8 cellular contexts compared by ENCODE assay signal in the genomic region with DNA sequence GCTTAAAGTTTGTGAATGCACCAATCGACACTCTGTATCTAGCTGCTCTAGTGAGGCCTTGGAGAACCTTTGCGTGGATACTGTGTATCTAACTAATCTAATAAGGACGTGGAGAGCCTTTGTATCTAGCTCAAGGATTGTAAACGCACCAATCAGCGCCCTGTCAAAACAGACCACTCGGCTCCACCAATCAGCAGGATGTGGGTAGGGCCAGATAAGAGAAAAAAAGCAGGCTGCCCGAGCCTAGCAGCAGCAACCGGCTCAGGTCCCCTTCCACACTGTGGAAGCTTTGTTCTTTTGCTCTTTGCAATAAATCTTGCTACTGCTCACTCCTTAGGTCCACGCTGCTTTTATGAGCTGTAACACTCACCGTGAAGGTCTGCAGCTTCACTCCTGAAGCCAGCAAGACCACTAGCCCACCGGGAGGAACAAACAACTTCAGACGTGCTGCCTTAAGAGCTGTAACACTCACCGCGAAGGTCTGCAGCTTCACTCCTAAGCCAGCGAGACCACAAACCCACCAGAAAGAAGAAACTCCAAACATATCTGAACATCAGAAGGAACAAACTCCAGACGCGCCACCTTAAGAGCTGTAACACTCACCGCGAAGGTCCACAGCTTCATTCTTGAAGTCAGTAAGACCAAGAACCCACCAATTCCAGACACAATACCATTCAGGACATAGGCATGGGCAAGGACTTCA. TPM values are rescaled to one million over a fixed set of nuclear protein-coding genes. Genes with fewer than 3 reads are reported as not detected.
DNase-seq lines count a peak whose midpoint lies in the region; ATAC-seq, FAIRE-seq and TF ChIP-seq lines count a peak whose summit lies in the region.
"Not testable (repeated sequence)": the region's sequence is repeated elsewhere in the genome, so short reads cannot be mapped to it uniquely, and the experiment has no call there.

No MANE protein-coding gene starts in this region.

- H2AFZ ChIP-seq in DND-41 (ENCODE audit: low read depth, low read length) = not testable (repeated sequence)
- 0 out of 2 replicates have a peak overlapping the region, but pooled peaks have one; percentile 32 for H2AFZ ChIP-seq in K562 (ENCODE audit: low read depth, low read length)

- H3K27ac ChIP-seq in DND-41 (ENCODE audit: low read length) = peak overlapping the region; percentile 26; the same call in 1 of the 2 replicates
- not testable (repeated sequence) for H3K27ac ChIP-seq in K562 (ENCODE audit: extremely low read depth, low read depth, low read length); naive thymus-derived CD4-positive, alpha-beta T cell (ENCODE audit: low read depth, low read length); testis

- TF ChIP-seq CTCF in DND-41 (IDR thresholded peaks at IDR 0.05; ENCODE audit: borderline replicate concordance, extremely low read depth, low read length, poor library complexity, severe bottlenecking); activated CD8-positive, alpha-beta T cell treated with anti-CD3 and anti-CD28 coated beads for 36 hours (IDR thresholded peaks at IDR 0.05); K562 (IDR thresholded peaks at IDR 0.05 in 2 of 3, conservative IDR thresholded peaks at IDR 0.05 in 1 of 3; ENCODE audit: insufficient read depth in 2 of 3, low read depth in 1 of 3, low read length in 3 of 3); nephron progenitor cell (IDR thresholded peaks at IDR 0.05); testis (IDR thresholded peaks at IDR 0.05): not testable (repeated sequence)

- H3K36me3 Mint-ChIP-seq in activated CD8-positive, alpha-beta T cell treated with anti-CD3 and anti-CD28 coated beads for 36 hours (ENCODE audit: low read depth); nephron progenitor cell (ENCODE audit: low read depth): not testable (repeated sequence)
- peaks cover 14 to 20% of the 10 kb centered on the region in 2 donors for H3K36me3 Mint-ChIP-seq in activated T-cell treated with anti-CD3 and anti-CD28 coated beads, Interleukin-2, amount 50 U/mL, for 72 hours (ENCODE audit: insufficient read depth in 2 of 2)
- peaks cover 11% of the 10 kb centered on the region for H3K36me3 Mint-ChIP-seq in activated naive CD8-positive, alpha-beta T cell
- peaks cover 0 to 29% (median 7%) of the 10 kb centered on the region in 5 donors for H3K36me3 Mint-ChIP-seq in naive thymus-derived CD4-positive, alpha-beta T cell

- intact Hi-C loops in activated CD8-positive, alpha-beta T cell treated with anti-CD3 and anti-CD28 coated beads for 36 hours (cut with micrococcal nuclease); K562 (cut with micrococcal nuclease); naive thymus-derived CD4-positive, alpha-beta T cell (cut with micrococcal nuclease); testis (cut with DNase I; ENCODE audit: low total_unique reads): not testable (repeated sequence)

- peaks cover 16% of the 10 kb centered on the region for H3K9me3 Mint-ChIP-seq in activated CD8-positive, alpha-beta T cell treated with anti-CD3 and anti-CD28 coated beads for 36 hours
- peaks cover 6 to 15% of the 10 kb centered on the region in 2 donors for H3K9me3 Mint-ChIP-seq in activated T-cell treated with anti-CD3 and anti-CD28 coated beads, Interleukin-2, amount 50 U/mL, for 72 hours
- H3K9me3 Mint-ChIP-seq in activated naive CD8-positive, alpha-beta T cell (ENCODE audit: low read depth) = not testable (repeated sequence)
- peaks cover 0 to 40% (median 7%) of the 10 kb centered on the region in 11 donors for H3K9me3 Mint-ChIP-seq in naive thymus-derived CD4-positive, alpha-beta T cell
- H3K9me3 Mint-ChIP-seq in nephron progenitor cell = peaks cover 87% of the 10 kb centered on the region

- H3K79me2 ChIP-seq in DND-41 (ENCODE audit: insufficient read depth, low read length); K562 (ENCODE audit: control insufficient read depth, insufficient read depth, low read length): not testable (repeated sequence)

- not testable (repeated sequence) for H3K27me3 Mint-ChIP-seq in activated CD8-positive, alpha-beta T cell treated with anti-CD3 and anti-CD28 coated beads for 36 hours; activated T-cell treated with anti-CD3 and anti-CD28 coated beads, Interleukin-2, amount 50 U/mL, for 72 hours (ENCODE audit: low read depth); activated naive CD8-positive, alpha-beta T cell; nephron progenitor cell (ENCODE audit: low read depth, poor library complexity)
- H3K27me3 Mint-ChIP-seq in naive thymus-derived CD4-positive, alpha-beta T cell = peaks cover 0 to 12% (median 0%) of the 10 kb centered on the region in 5 donors

- CTCF ChIA-PET in activated CD8-positive, alpha-beta T cell treated with anti-CD3 and anti-CD28 coated beads for 36 hours (lab: Charles Lee) = interaction anchor here (1.0 to 1.1 kb wide), 2 partner anchors 35 to 54 kb away, joined by 3 to 4 read pairs; no protein-coding TSS in a partner anchor
- CTCF ChIA-PET in K562 (lab: Yijun Ruan, JAX; ENCODE audit: low intra/inter-chr PET ratio) = not testable (repeated sequence)
- CTCF ChIA-PET in naive thymus-derived CD4-positive, alpha-beta T cell (lab: Charles Lee) = interaction anchor here (0.7 to 1.4 kb wide), 2 partner anchors 28 to 142 kb away, joined by 3 to 4 read pairs; no protein-coding TSS in a partner anchor

- not testable (repeated sequence) for H3K27me3 ChIP-seq in DND-41 (ENCODE audit: insufficient read depth, low read length, poor library complexity); K562 (ENCODE audit: control insufficient read depth in 2 of 2, insufficient read depth in 2 of 2, low read length in 2 of 2); naive thymus-derived CD4-positive, alpha-beta T cell (ENCODE audit: control insufficient read depth in 2 of 2, insufficient read depth in 2 of 2, low read length in 2 of 2); testis

- H3K36me3 ChIP-seq in DND-41 (ENCODE audit: insufficient read depth, low read length); K562 (ENCODE audit: control insufficient read depth, insufficient read depth, low read length); naive thymus-derived CD4-positive, alpha-beta T cell (ENCODE audit: control insufficient read depth in 2 of 3, insufficient read depth in 3 of 3, low read length in 3 of 3); testis (ENCODE audit: low read depth, missing control alignments): not testable (repeated sequence)

- not testable (repeated sequence) for H4K20me1 ChIP-seq in DND-41 (ENCODE audit: insufficient read depth, low read length); K562 (replicated peaks; ENCODE audit: control insufficient read depth, insufficient read depth, low read length)

- not testable (repeated sequence) for TF ChIP-seq EP300 in K562 (IDR thresholded peaks at IDR 0.05; ENCODE audit: low read length)

- not testable (repeated sequence) for H3K4me1 ChIP-seq in DND-41 (ENCODE audit: insufficient read depth, low read length); K562 (replicated peaks in 1 of 2; ENCODE audit: control insufficient read depth in 2 of 2, insufficient read depth in 2 of 2, low read length in 2 of 2); naive thymus-derived CD4-positive, alpha-beta T cell (ENCODE audit: control insufficient read depth in 2 of 2, insufficient read depth in 2 of 2, low read length in 2 of 2); testis

- peaks cover 14% of the 10 kb centered on the region for H3K4me1 Mint-ChIP-seq in activated CD8-positive, alpha-beta T cell treated with anti-CD3 and anti-CD28 coated beads for 36 hours (ENCODE audit: low read depth)
- H3K4me1 Mint-ChIP-seq in activated T-cell treated with anti-CD3 and anti-CD28 coated beads, Interleukin-2, amount 50 U/mL, for 72 hours (ENCODE audit: low read depth); nephron progenitor cell: not testable (repeated sequence)
- H3K4me1 Mint-ChIP-seq in activated naive CD8-positive, alpha-beta T cell (ENCODE audit: low read depth) = peaks cover 12% of the 10 kb centered on the region
- H3K4me1 Mint-ChIP-seq in naive thymus-derived CD4-positive, alpha-beta T cell = peaks cover 0 to 18% (median 9%) of the 10 kb centered on the region in 7 donors

- H3K9me3 ChIP-seq in DND-41 (ENCODE audit: insufficient read depth, low read length, severe bottlenecking); K562 (replicated peaks; ENCODE audit: control insufficient read depth, insufficient read depth, low read depth, low read length); naive thymus-derived CD4-positive, alpha-beta T cell (ENCODE audit: control insufficient read depth in 2 of 3, low read length in 3 of 3); testis: not testable (repeated sequence)

- FAIRE-seq in K562 (lab: Jason Lieb, UNC) = not testable (repeated sequence)

- H3K4me2 ChIP-seq in DND-41 (ENCODE audit: insufficient read depth, low read length); K562 (ENCODE audit: insufficient read depth, low read length): not testable (repeated sequence)

- DNase-seq in DND-41 = peak; percentile 61
- DNase-seq in activated CD8-positive, alpha-beta T cell treated with anti-CD3 and anti-CD28 coated beads for 36 hours = peak; percentile 55
- DNase-seq in activated T-cell treated with anti-CD3 and anti-CD28 coated beads, Interleukin-2, amount 50 U/mL, for 72 hours; K562 (ENCODE audit: extremely low read depth in 1 of 4, low spot score in 3 of 4); naive thymus-derived CD4-positive, alpha-beta T cell; nephron progenitor cell: not testable (repeated sequence)
- DNase-seq in testis = peak; percentile 79

- H3K9ac ChIP-seq in DND-41 (ENCODE audit: low read depth, low read length); K562 (ENCODE audit: insufficient read depth in 1 of 2, low read depth in 2 of 2, low read length in 2 of 2): not testable (repeated sequence)

- peak overlapping the region; percentile 67 for H3K4me3 Mint-ChIP-seq in activated CD8-positive, alpha-beta T cell treated with anti-CD3 and anti-CD28 coated beads for 36 hours
- H3K4me3 Mint-ChIP-seq in activated T-cell treated with anti-CD3 and anti-CD28 coated beads, Interleukin-2, amount 50 U/mL, for 72 hours = peak overlapping the region; percentile 50 to 52
- peak overlapping the region; percentile 84 for H3K4me3 Mint-ChIP-seq in activated naive CD8-positive, alpha-beta T cell
- H3K4me3 Mint-ChIP-seq in naive thymus-derived CD4-positive, alpha-beta T cell = peak overlapping the region in 9 of 10 donors; percentile 15 to 64 (median 37)
- not testable (repeated sequence) for H3K4me3 Mint-ChIP-seq in nephron progenitor cell

- in situ Hi-C loops in K562 (cut with MboI) = not testable (repeated sequence)

- WGBS in K562 (ENCODE audit: insufficient coverage, low coverage, missing lambda C conversion rate) = 12% methylated on average over 15 of the region's 19 CpGs
- WGBS in testis, 2 donors = 71 to 74% methylated on average over 16 to 19 of the region's 19 CpGs

- TF ChIP-seq POLR2A in K562 (conservative IDR thresholded peaks at IDR 0.05); testis (IDR thresholded peaks at IDR 0.05): not testable (repeated sequence)

- not testable (repeated sequence) for BruUV-seq in K562 (replicated peaks; lab: Mats Ljungman, UMichigan)

- not testable (repeated sequence) for H3K4me3 ChIP-seq in DND-41 (ENCODE audit: low read depth in 1 of 2, low read length in 2 of 2); K562; naive thymus-derived CD4-positive, alpha-beta T cell (ENCODE audit: low read length); testis

- peak; percentile 80 for ATAC-seq in DND-41 (ENCODE audit: insufficient read depth, low read depth)
- not testable (repeated sequence) for ATAC-seq in activated CD8-positive, alpha-beta T cell treated with anti-CD3 and anti-CD28 coated beads for 36 hours; activated T-cell treated with anti-CD3 and anti-CD28 coated beads, Interleukin-2, amount 50 U/mL, for 72 hours (replicated peaks in 1 of 2); K562; naive thymus-derived CD4-positive, alpha-beta T cell

- H3K9me1 ChIP-seq in K562 (ENCODE audit: control insufficient read depth, insufficient read depth, low read length) = not testable (repeated sequence)

- POLR2A ChIA-PET in activated CD8-positive, alpha-beta T cell treated with anti-CD3 and anti-CD28 coated beads for 36 hours (lab: Charles Lee) = interaction anchor here (1.0 to 1.3 kb wide), 2 partner anchors 41 to 129 kb away, joined by 3 to 4 read pairs; no protein-coding TSS in a partner anchor
- POLR2A ChIA-PET in K562 (lab: Yijun Ruan, JAX) = interaction anchor here (0.7 kb wide), 2 partner anchors 19 to 574 kb away, joined by 3 read pairs; no protein-coding TSS in a partner anchor
- POLR2A ChIA-PET in naive thymus-derived CD4-positive, alpha-beta T cell (lab: Charles Lee) = not testable (repeated sequence)

- peak overlapping the region; percentile 83 for H3K27ac Mint-ChIP-seq in activated CD8-positive, alpha-beta T cell treated with anti-CD3 and anti-CD28 coated beads for 36 hours
- H3K27ac Mint-ChIP-seq in activated T-cell treated with anti-CD3 and anti-CD28 coated beads, Interleukin-2, amount 50 U/mL, for 72 hours = not testable (repeated sequence)
- peak overlapping the region; percentile 80 for H3K27ac Mint-ChIP-seq in activated naive CD8-positive, alpha-beta T cell
- H3K27ac Mint-ChIP-seq in naive thymus-derived CD4-positive, alpha-beta T cell = peak overlapping the region in 2 of 9 donors; percentile 21 to 23
- H3K27ac Mint-ChIP-seq in nephron progenitor cell = peak overlapping the region; percentile 57

- not testable (repeated sequence) for TF ChIP-seq RAD21 in K562 (CRISPR knock-in tag; conservative IDR thresholded peaks at IDR 0.05 in 1 of 2, IDR thresholded peaks at IDR 0.05 in 1 of 2)

RNA-seq across cellular contexts. Expression of gene NFKB1, which starts 17.0 kb away (rescaled TPM):
- 100 to 1,000 TPM; 224 to 230 TPM for total RNA-seq in activated CD8-positive, alpha-beta T cell treated with anti-CD3 and anti-CD28 coated beads for 36 hours
- total RNA-seq in activated T-cell treated with anti-CD3 and anti-CD28 coated beads, Interleukin-2, amount 50 U/mL, for 72 hours = 100 to 1,000 TPM; 151 to 167 TPM
- total RNA-seq in K562 (2011; cell fraction: chromatin; rRNA removed; ENCODE audit: low replicate concordance) = 8.8 and 9.8 TPM in 2 replicates
- 3.9 and 4.5 TPM in 2 replicates for total RNA-seq in K562 (2011; cell fraction: nucleolus; rRNA removed)
- total RNA-seq in K562 (2011; cell fraction: nucleoplasm; rRNA removed) = 9.4 and 11.4 TPM in 2 replicates
- total RNA-seq in K562 (2014; rRNA removed) (7.2 and 9.6 TPM in 2 replicates), K562 (2014; rRNA removed; fragmentation: Illumina TruSeq; extraction: Trizol) (10.3 and 10.6 TPM in 2 replicates), K562 (2015; rRNA removed; fragmentation: Illumina TruSeq; extraction: Trizol) (11.5 and 11.8 TPM in 2 replicates), K562 (2021) (13.8 and 14.5 TPM in 2 replicates), testis (10 to 100 TPM; 24.6 to 27.4 TPM)
- polyA plus RNA-seq in K562 (2011; rRNA removed) (5.8 and 10.5 TPM in 2 replicates), K562 (2014; fragmentation: Illumina TruSeq; extraction: Trizol) (10.9 and 11.9 TPM in 2 replicates), K562 (2014; fragmentation: Nextera tagmentation; extraction: Ambion mirVana) (1 to 10 TPM; 2.4 to 3.2 TPM), K562 (2014; rRNA removed) (8.2 and 8.5 TPM in 2 replicates), testis (ENCODE audit: insufficient read depth, low read depth, low replicate concordance) (22.2 TPM)
- 5.4 and 7.1 TPM in 2 replicates for polyA plus RNA-seq in K562 (2011; cell fraction: cytosol; rRNA removed)
- polyA plus RNA-seq in K562 (2011; cell fraction: nucleus; rRNA removed) = 3.8 and 6.4 TPM in 2 replicates
- 9.7 and 13.3 TPM in 2 replicates for polyA plus RNA-seq in K562 (2012)
- polyA minus RNA-seq in K562 (2011; rRNA and poly(A)+ RNA removed) = 13.8 and 15.1 TPM in 2 replicates
- 5.5 and 7.8 TPM in 2 replicates for polyA minus RNA-seq in K562 (2011; cell fraction: cytosol; rRNA and poly(A)+ RNA removed)
- polyA minus RNA-seq in K562 (2011; cell fraction: nucleus; rRNA and poly(A)+ RNA removed) = 4.8 and 6.1 TPM in 2 replicates
- total RNA-seq in naive thymus-derived CD4-positive, alpha-beta T cell = 100 to 1,000 TPM in 3 of 5 experiments, 10 to 100 TPM in 2; 80.9 to 167 (median 136) TPM
- polyA plus RNA-seq in naive thymus-derived CD4-positive, alpha-beta T cell = 10 to 100 TPM; 18.2 to 33.2 TPM
